ENCODE assay signal across 23 cellular contexts in genomic region chr1:201172336-201172735, GRCh38. TPM values are rescaled to one million over a fixed set of nuclear protein-coding genes. Genes with fewer than 3 reads are reported as not detected.
A peak's percentile ranks its signal among the peaks of the same experiment; 100 is the strongest.
DNase-seq lines count a peak whose midpoint lies in the region; ATAC-seq and TF ChIP-seq lines count a peak whose summit lies in the region.
"Had no signal": no experiment of that assay in that cellular context is flagged by ENCODE, and none has a peak within 500 bp of the region (broad histone marks: within the 10 kb centered on the region; RNA-seq: fewer than 3 reads in every experiment).

No MANE protein-coding gene starts in this region.

- peaks cover 13% of the 10 kb centered on the region for H3K4me1 Mint-ChIP-seq in activated naive CD8-positive, alpha-beta T cell (ENCODE audit: low read depth)
- H3K4me1 Mint-ChIP-seq in activated naive CD8-positive, alpha-beta T cell treated with anti-CD3 and anti-CD28 coated beads for 36 hours: peaks cover 14% of the 10 kb centered on the region
- H3K4me1 Mint-ChIP-seq in naive B cell (peaks cover 8 to 16% (median 12%) of the 10 kb centered on the region in 3 donors), type B pancreatic cell (ENCODE audit: unreplicated experiment) (peaks cover 36% of the 10 kb centered on the region)

- H3K27ac ChIP-seq in body of pancreas: peak overlapping the region; percentile 69 to 100 (median 99)

- no peaks in the 10 kb centered on the region for H3K27me3 ChIP-seq in body of pancreas
- H3K27me3 ChIP-seq: colonic mucosa, upper lobe of left lung had no signal

- intact Hi-C loops in body of pancreas (cut with DNase I): no loop called here

- no peak overlapping the region for H3K4me3 ChIP-seq in body of pancreas

- peaks cover 8% of the 10 kb centered on the region for H3K27me3 Mint-ChIP-seq in activated naive CD8-positive, alpha-beta T cell
- H3K27me3 Mint-ChIP-seq in activated naive CD8-positive, alpha-beta T cell treated with anti-CD3 and anti-CD28 coated beads for 36 hours: peaks cover 11% of the 10 kb centered on the region
- H3K27me3 Mint-ChIP-seq in naive B cell (peaks cover 15 to 41% (median 35%) of the 10 kb centered on the region in 3 donors), type B pancreatic cell (no peaks in the 10 kb centered on the region)

- peak in 1 of 3 donors; percentile 12 for TF ChIP-seq POLR2A in body of pancreas (IDR thresholded peaks at IDR 0.05)

- TF ChIP-seq CTCF in body of pancreas (IDR thresholded peaks at IDR 0.05): no peak
- no peak for TF ChIP-seq CTCF in type B pancreatic cell (conservative IDR thresholded peaks at IDR 0.05)

- no peak overlapping the region for H3K27ac Mint-ChIP-seq in activated naive CD8-positive, alpha-beta T cell
- no peak overlapping the region for H3K27ac Mint-ChIP-seq in activated naive CD8-positive, alpha-beta T cell treated with anti-CD3 and anti-CD28 coated beads for 36 hours
- H3K27ac Mint-ChIP-seq in naive B cell (no peak overlapping the region), type B pancreatic cell (peak overlapping the region; percentile 87)
- H3K27ac Mint-ChIP-seq: activated CD8-positive, alpha-beta memory T cell treated with anti-CD3 and anti-CD28 coated beads, Interleukin-2, amount 10 ng/mL, durations not matched to agents 7 days and 5 days; T-helper 1 cell treated with Interleukin-12 subunit alpha and Interleukin-12 subunit beta and Interleukin-4 antibody, amounts not matched to agents 30 μg/mL and 1 μg/mL, for 36 hours had no signal

- ATAC-seq in body of pancreas: peak; percentile 2
- no peak for ATAC-seq in naive B cell (ENCODE audit: low read depth in 2 of 2)
- ATAC-seq in HG02571 (IDR thresholded peaks at IDR 0.05; ENCODE audit: unreplicated experiment): no peak
- ATAC-seq: activated CD8-positive, alpha-beta memory T cell treated with anti-CD3 and anti-CD28 coated beads, Interleukin-2, amount 10 ng/mL, durations not matched to agents 7 days and 5 days; left lung; stimulated activated naive CD8-positive, alpha-beta T cell treated with anti-CD3 and anti-CD28 coated beads, Interleukin-15, Interleukin-2, amounts not matched to agents 100 U/mL and 50 U/mL, for 24 hours had no signal

- peak overlapping the region; percentile 81 for H3K4me3 Mint-ChIP-seq in activated naive CD8-positive, alpha-beta T cell
- no peak overlapping the region for H3K4me3 Mint-ChIP-seq in activated naive CD8-positive, alpha-beta T cell treated with anti-CD3 and anti-CD28 coated beads for 36 hours
- H3K4me3 Mint-ChIP-seq in naive B cell (peak overlapping the region in 6 of 8 donors; percentile 24 to 89 (median 85)), type B pancreatic cell (peak overlapping the region; percentile 55)

- no peaks in the 10 kb centered on the region for H3K36me3 ChIP-seq in body of pancreas (replicated peaks in 1 of 2; ENCODE audit: insufficient read depth in 1 of 2, low read depth in 2 of 2)
- H3K36me3 ChIP-seq: colonic mucosa, left lung, upper lobe of left lung had no signal

- H3K9me3 ChIP-seq in body of pancreas: no peaks in the 10 kb centered on the region
- H3K9me3 ChIP-seq: colonic mucosa, left lung, upper lobe of left lung had no signal

- H3K36me3 Mint-ChIP-seq in activated naive CD8-positive, alpha-beta T cell: no peaks in the 10 kb centered on the region
- no peaks in the 10 kb centered on the region for H3K36me3 Mint-ChIP-seq in activated naive CD8-positive, alpha-beta T cell treated with anti-CD3 and anti-CD28 coated beads for 36 hours
- H3K36me3 Mint-ChIP-seq in naive B cell: no peaks in the 10 kb centered on the region
- H3K36me3 Mint-ChIP-seq in type B pancreatic cell: no peaks in the 10 kb centered on the region

- H3K4me1 ChIP-seq in body of pancreas: peaks cover 22% of the 10 kb centered on the region
- H3K4me1 ChIP-seq: colonic mucosa had no signal

- 36 to 64% methylated on average over 4 of the region's 4 CpGs for WGBS in body of pancreas, 2 donors

- H3K9me3 Mint-ChIP-seq in activated naive CD8-positive, alpha-beta T cell (ENCODE audit: low read depth): no peaks in the 10 kb centered on the region
- no peaks in the 10 kb centered on the region for H3K9me3 Mint-ChIP-seq in activated naive CD8-positive, alpha-beta T cell treated with anti-CD3 and anti-CD28 coated beads for 36 hours
- H3K9me3 Mint-ChIP-seq in naive B cell (peaks cover 0 to 1% (median 0%) of the 10 kb centered on the region in 7 donors), type B pancreatic cell (no peaks in the 10 kb centered on the region)
- H3K9me3 Mint-ChIP-seq: T-helper 1 cell treated with Interleukin-12 subunit alpha and Interleukin-12 subunit beta and Interleukin-4 antibody, amounts not matched to agents 30 μg/mL and 1 μg/mL, for 36 hours had no signal

- no peak for DNase-seq in activated naive CD8-positive, alpha-beta T cell treated with anti-CD3 and anti-CD28 coated beads for 36 hours
- DNase-seq in body of pancreas: peak; percentile 24 to 54 (median 48)
- no peak for DNase-seq in naive B cell
- no peak for DNase-seq in type B pancreatic cell (ENCODE audit: extremely low spot score, unreplicated experiment)
- DNase-seq in NCI-H748 (lab: John Stamatoyannopoulos, UW; ENCODE audit: unreplicated experiment): no peak
- DNase-seq in hypothalamus (lab: John Stamatoyannopoulos, UW): no peak
- DNase-seq: activated CD8-positive, alpha-beta memory T cell treated with anti-CD3 and anti-CD28 coated beads, Interleukin-2, amount 10 ng/mL, durations not matched to agents 7 days and 5 days; activated gamma-delta T cell; colonic mucosa; EL; foreskin fibroblast; left lung; NCI-H1694 treated with DMSO at 0.1 percent for 48 hours; NCI-H524 treated with DMSO at 0.1 percent for 48 hours; OCI-M1; SHP77 treated with DMSO at 0.1 percent for 48 hours; stimulated activated naive CD8-positive, alpha-beta T cell treated with anti-CD3 and anti-CD28 coated beads, Interleukin-15, Interleukin-2, amounts not matched to agents 100 U/mL and 50 U/mL, for 24 hours; upper lobe of left lung had no signal

RNA-seq across cellular contexts. Expression of gene TMEM9, which starts 18.1 kb away (rescaled TPM):
- 10 to 100 TPM; 28.2 to 29.8 TPM for total RNA-seq in activated naive CD8-positive, alpha-beta T cell treated with anti-CD3 and anti-CD28 coated beads for 36 hours
- total RNA-seq in body of pancreas (10 to 100 TPM; 56.6 to 70.5 TPM), type B pancreatic cell (ENCODE audit: low replicate concordance) (97.1 and 117 TPM in 2 replicates)
- 10 to 100 TPM; 24.6 to 43.5 (median 31.4) TPM for polyA plus RNA-seq in naive B cell (ENCODE audit: low read depth in 6 of 6)

RNA-seq across cellular contexts. Expression of gene IGFN1, which starts 18.3 kb away (rescaled TPM):
- total RNA-seq in activated naive CD8-positive, alpha-beta T cell treated with anti-CD3 and anti-CD28 coated beads for 36 hours: not detected
- total RNA-seq in body of pancreas (10 to 100 TPM in 1 of 2 donors, 1 to 10 TPM in 1; 6.9 to 23.1 TPM), type B pancreatic cell (ENCODE audit: low replicate concordance) (2.0 and 7.9 TPM in 2 replicates)
- not detected for polyA plus RNA-seq in naive B cell (ENCODE audit: low read depth in 6 of 6)
- total RNA-seq: activated CD8-positive, alpha-beta memory T cell treated with anti-CD3 and anti-CD28 coated beads, Interleukin-2, amount 10 ng/mL, durations not matched to agents 7 days and 5 days; endothelial cell of umbilical vein had no signal
- polyA plus RNA-seq: endothelial cell of umbilical vein had no signal

RNA-seq across cellular contexts. Expression of gene ASCL5, which starts 45.4 kb away (rescaled TPM):
- under 1 TPM; 0.30 to 0.35 TPM for total RNA-seq in activated naive CD8-positive, alpha-beta T cell treated with anti-CD3 and anti-CD28 coated beads for 36 hours
- total RNA-seq in body of pancreas: 1 to 10 TPM; 1.0 to 4.6 TPM
- not detected for polyA plus RNA-seq in naive B cell (ENCODE audit: low read depth in 6 of 6)
- total RNA-seq in type B pancreatic cell (ENCODE audit: low replicate concordance): not detected in 2 replicates
- total RNA-seq: activated CD8-positive, alpha-beta memory T cell treated with anti-CD3 and anti-CD28 coated beads, Interleukin-2, amount 10 ng/mL, durations not matched to agents 7 days and 5 days; colonic mucosa; endothelial cell of umbilical vein; MCF 10A; upper lobe of left lung had no signal
- polyA plus RNA-seq: endothelial cell of umbilical vein had no signal

Comparison
In these comparisons a context has a peak if more than half of its experiments do, and no peak if none do; other contexts are left out.
1. DNase-seq: peak in body of pancreas (4 of 4); none in activated naive CD8-positive, alpha-beta T cell treated with anti-CD3 and anti-CD28 coated beads for 36 hours (single experiment), naive B cell (single experiment), type B pancreatic cell (single experiment), NCI-H748 (single experiment) and hypothalamus (0 of 51).